ENCODE assay signal across 14 cellular contexts in the genomic region with DNA sequence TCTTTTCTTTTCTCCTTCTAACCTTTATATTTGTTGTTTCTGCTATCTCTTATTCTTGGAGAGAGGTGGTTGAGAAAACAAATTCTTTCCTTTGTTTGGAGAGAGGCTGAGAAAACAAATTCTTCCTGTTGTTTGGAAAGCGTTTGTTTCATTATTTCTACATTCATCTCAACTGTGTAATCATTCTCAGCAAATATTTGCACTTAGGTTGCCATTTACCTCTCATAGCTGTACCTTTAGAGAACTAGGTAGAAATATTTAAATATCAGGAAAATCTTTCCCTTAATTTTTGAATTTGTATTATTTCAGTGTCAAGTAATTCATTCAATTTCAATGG.
"Had no signal": no experiment of that assay in that cellular context is flagged by ENCODE, and none has a peak within 500 bp of the region (broad histone marks: within the 10 kb centered on the region; RNA-seq: fewer than 3 reads in every experiment).

No MANE protein-coding gene starts in this region.

- DNase-seq: activated CD4-positive, CD25-positive, alpha-beta regulatory T cell treated with anti-CD3 and anti-CD28 coated beads, Interleukin-2, amount 50 U/mL, for 72 hours; activated naive CD4-positive, alpha-beta T cell treated with Interleukin-2 at 50 U/mL for 16 hours; anterior cingulate cortex; brain microvascular endothelial cell; effector memory CD8-positive, alpha-beta T cell; islet precursor cell; naive B cell; ovary; stimulated activated CD4-positive, alpha-beta T cell treated with anti-CD3 and anti-CD28 coated beads, Interleukin-1b, Interleukin-23, amount 100 ng/mL, for 48 hours; stimulated activated naive CD8-positive, alpha-beta T cell treated with anti-CD3 and anti-CD28 coated beads, Interleukin-15, amount 100 ng/mL, for 72 hours had no signal

- H3K9me3 ChIP-seq: ovary, upper lobe of left lung had no signal

- H3K27ac ChIP-seq: brain microvascular endothelial cell, hepatocyte, ovary, upper lobe of left lung had no signal

- H3K36me3 ChIP-seq: brain microvascular endothelial cell, ovary, upper lobe of left lung had no signal

- H3K27me3 ChIP-seq: brain microvascular endothelial cell, hepatocyte, ovary, upper lobe of left lung had no signal

- H3K4me3 ChIP-seq: hepatocyte, ovary, upper lobe of left lung had no signal

- H3K4me2 ChIP-seq: hepatocyte had no signal

- ATAC-seq: activated T-helper 17 cell treated with anti-CD3 and anti-CD28 coated beads, Interleukin-2, amount 50 U/mL, for 72 hours; effector memory CD8-positive, alpha-beta T cell; stimulated activated naive CD8-positive, alpha-beta T cell treated with anti-CD3 and anti-CD28 coated beads, Interleukin-15, amount 100 ng/mL, for 72 hours had no signal

- FAIRE-seq: frontal cortex had no signal

- H3K4me1 ChIP-seq: upper lobe of left lung had no signal
